21 cellular contexts compared by ENCODE assay signal in genomic region chr4:165991325-165992180, GRCh38.
A peak's percentile ranks its signal among the peaks of the same experiment; 100 is the strongest.
DNase-seq lines count a peak whose midpoint lies in the region; ATAC-seq, FAIRE-seq and TF ChIP-seq lines count a peak whose summit lies in the region.
"Had no signal": no experiment of that assay in that cellular context is flagged by ENCODE, and none has a peak within 500 bp of the region (broad histone marks: within the 10 kb centered on the region; RNA-seq: fewer than 3 reads in every experiment).

No MANE protein-coding gene starts in this region.

- no peaks in the 10 kb centered on the region for H3K27me3 ChIP-seq in bronchial epithelial cell (ENCODE audit: control insufficient read depth, insufficient read depth, low read length)
- no peaks in the 10 kb centered on the region for H3K27me3 ChIP-seq in right lobe of liver
- no peaks in the 10 kb centered on the region for H3K27me3 ChIP-seq in H9 (ENCODE audit: insufficient read depth, low read length)
- H3K27me3 ChIP-seq: colonic mucosa, gastrocnemius medialis, suprapubic skin, uterus had no signal

- H3K9me3 ChIP-seq in right lobe of liver: no peaks in the 10 kb centered on the region
- no peaks in the 10 kb centered on the region for H3K9me3 ChIP-seq in H9 (ENCODE audit: control insufficient read depth, low read depth, low read length)
- H3K9me3 ChIP-seq: colonic mucosa, gastrocnemius medialis, suprapubic skin, uterus had no signal

- no peak overlapping the region for H3K4ac ChIP-seq in H9 (ENCODE audit: low read depth, low read length)

- H2BK5ac ChIP-seq in H9 (ENCODE audit: insufficient read length, low read length): no peak overlapping the region

- no peak overlapping the region for H4K8ac ChIP-seq in H9 (replicated peaks; ENCODE audit: insufficient read length, low read depth, low read length)

- H3K14ac ChIP-seq in H9 (ENCODE audit: insufficient read depth, low read length): no peak overlapping the region

- no peak overlapping the region for H4K91ac ChIP-seq in H9 (ENCODE audit: insufficient read length, low read depth, low read length)

- no peak overlapping the region for H3T11ph ChIP-seq in H9 (ENCODE audit: low read length)

- H4K20me1 ChIP-seq in H9 (ENCODE audit: control insufficient read depth, insufficient read depth, insufficient read length): no peaks in the 10 kb centered on the region

- no peak for TF ChIP-seq CTCF in HFF-Myc (IDR thresholded peaks at IDR 0.05; ENCODE audit: low read depth, low read length, missing control alignments)
- TF ChIP-seq CTCF in bronchial epithelial cell (IDR thresholded peaks at IDR 0.05; ENCODE audit: insufficient read depth, low read length, severe bottlenecking): no peak
- TF ChIP-seq CTCF in fibroblast of villous mesenchyme (IDR thresholded peaks at IDR 0.05; ENCODE audit: insufficient read depth, low read depth, low read length): no peak
- no peak for TF ChIP-seq CTCF in right lobe of liver (IDR thresholded peaks at IDR 0.05)
- TF ChIP-seq CTCF in H9 (conservative IDR thresholded peaks at IDR 0.05): no peak

- no peak overlapping the region for H2BK20ac ChIP-seq in H9 (ENCODE audit: low read depth, low read length, poor library complexity, severe bottlenecking)

- peaks cover 8% of the 10 kb centered on the region in 2 experiments for H3K4me1 Mint-ChIP-seq in H9
- H3K4me1 Mint-ChIP-seq: naive thymus-derived CD4-positive, alpha-beta T cell; stimulated activated effector memory CD8-positive, alpha-beta T cell treated with anti-CD3 and anti-CD28 coated beads, Interleukin-12 subunit alpha, Interleukin-12 subunit beta, amount 100 ng/mL, for 72 hours had no signal

- no peak overlapping the region for H3K18ac ChIP-seq in H9 (ENCODE audit: insufficient read length, low read depth, low read length)

- no peak overlapping the region for H3K9ac ChIP-seq in H9 (ENCODE audit: extremely low read depth, insufficient read length, low read length)

- H2BK15ac ChIP-seq in H9 (ENCODE audit: low read depth, low read length): no peak overlapping the region

- H3K56ac ChIP-seq in H9 (ENCODE audit: insufficient read length, low read depth, low read length): no peak overlapping the region

- DNase-seq in A172 (ENCODE audit: low spot score) (peak; percentile 15), HFF-Myc (ENCODE audit: extremely low read depth, low read depth) (peak; percentile 45), bronchial epithelial cell (ENCODE audit: low read depth) (peak; percentile 32), fibroblast of villous mesenchyme (ENCODE audit: low read depth) (peak; percentile 1), right lobe of liver (no peak), H9 (no peak)
- DNase-seq: activated CD4-positive, alpha-beta T cell treated with anti-CD3 and anti-CD28 coated beads for 4 hours; colonic mucosa; gastrocnemius medialis; GF-D8; naive thymus-derived CD4-positive, alpha-beta T cell; NCI-H1417 treated with DMSO at 0.1 percent for 48 hours; NCI-H526; uterus had no signal

- no peak overlapping the region for H4K5ac ChIP-seq in H9 (ENCODE audit: insufficient read length, low read depth, low read length)

- no peaks in the 10 kb centered on the region for H3K36me3 ChIP-seq in bronchial epithelial cell (ENCODE audit: control insufficient read depth, insufficient read depth, low read length)
- no peaks in the 10 kb centered on the region for H3K36me3 ChIP-seq in right lobe of liver
- H3K36me3 ChIP-seq: colonic mucosa, gastrocnemius medialis, suprapubic skin, uterus had no signal

- no peaks in the 10 kb centered on the region for H3K79me1 ChIP-seq in H9 (ENCODE audit: insufficient read depth, low read depth, low read length, poor library complexity, severe bottlenecking)

- no peak overlapping the region for H3K23ac ChIP-seq in H9 (ENCODE audit: insufficient read length, low read depth, low read length)

- ATAC-seq in GM18907 (IDR thresholded peaks at IDR 0.05; ENCODE audit: unreplicated experiment): no peak
- no peak for ATAC-seq in GM19463 (IDR thresholded peaks at IDR 0.05; ENCODE audit: unreplicated experiment)
- ATAC-seq in right lobe of liver: no peak
- ATAC-seq: activated naive CD4-positive, alpha-beta T cell treated with anti-CD3 and anti-CD28 coated beads, Interleukin-2, amount 50 U/mL, for 72 hours; gastrocnemius medialis; naive thymus-derived CD4-positive, alpha-beta T cell; sciatic nerve; stimulated activated effector memory CD8-positive, alpha-beta T cell treated with anti-CD3 and anti-CD28 coated beads, Interleukin-12 subunit alpha, Interleukin-12 subunit beta, amount 100 ng/mL, for 72 hours had no signal

- 57% methylated on average over 4 of the region's 4 CpGs for WGBS in right lobe of liver (ENCODE audit: insufficient coverage, low coverage, low lambda C conversion rate, missing lambda C conversion rate)
- WGBS in H9 (ENCODE audit: extremely low coverage, insufficient read length, low lambda C conversion rate): no CpG with 5 or more reads among the region's 4 CpGs

- no peak overlapping the region for H2BK120ac ChIP-seq in H9 (ENCODE audit: low read depth, low read length, poor library complexity, severe bottlenecking)

- H3K9me3 Mint-ChIP-seq in H9: no peaks in the 10 kb centered on the region

- H3K79me2 ChIP-seq in H9 (ENCODE audit: insufficient read depth, low read length): no peaks in the 10 kb centered on the region

- no peak overlapping the region for H3K4me2 ChIP-seq in H9 (ENCODE audit: insufficient read depth, insufficient read length, low read length)

- H3K4me3 ChIP-seq in HFF-Myc (replicated peaks; ENCODE audit: low read depth, low read length): no peak overlapping the region
- H3K4me3 ChIP-seq in bronchial epithelial cell (ENCODE audit: low read depth, low read length): no peak overlapping the region
- no peak overlapping the region for H3K4me3 ChIP-seq in fibroblast of villous mesenchyme (ENCODE audit: low read depth, low read length)
- no peak overlapping the region for H3K4me3 ChIP-seq in right lobe of liver
- H3K4me3 ChIP-seq: colonic mucosa, gastrocnemius medialis, suprapubic skin, uterus had no signal

- no peak overlapping the region for H3K4me3 Mint-ChIP-seq in H9
- H3K4me3 Mint-ChIP-seq: naive thymus-derived CD4-positive, alpha-beta T cell; stimulated activated effector memory CD8-positive, alpha-beta T cell treated with anti-CD3 and anti-CD28 coated beads, Interleukin-12 subunit alpha, Interleukin-12 subunit beta, amount 100 ng/mL, for 72 hours had no signal

- intact Hi-C loops in right lobe of liver (cut with DNase I): no loop called here

- no peak overlapping the region for H2AK5ac ChIP-seq in H9 (ENCODE audit: insufficient read length, low read length)

- FAIRE-seq in bronchial epithelial cell (lab: Jason Lieb, UNC): no peak

- H3K23me2 ChIP-seq in H9 (ENCODE audit: insufficient read length, low read depth, low read length, poor library complexity, severe bottlenecking): no peaks in the 10 kb centered on the region

- H2BK12ac ChIP-seq in H9 (ENCODE audit: insufficient read length, low read depth, low read length): no peak overlapping the region

- H3K27ac ChIP-seq in right lobe of liver (no peak overlapping the region), H9 (ENCODE audit: insufficient read length, low read depth, low read length) (no peak overlapping the region)
- H3K27ac ChIP-seq: 22Rv1, colonic mucosa, gastrocnemius medialis, suprapubic skin, uterus had no signal

- H2AFZ ChIP-seq in H9 (ENCODE audit: low read length): no peak overlapping the region

- H3K27me3 Mint-ChIP-seq in H9 (ENCODE audit: low read depth): no peaks in the 10 kb centered on the region
- H3K27me3 Mint-ChIP-seq: naive thymus-derived CD4-positive, alpha-beta T cell had no signal

- H3K4me1 ChIP-seq in right lobe of liver (no peaks in the 10 kb centered on the region), H9 (ENCODE audit: insufficient read depth, low read length) (no peaks in the 10 kb centered on the region)
- H3K4me1 ChIP-seq: colonic mucosa, gastrocnemius medialis, suprapubic skin, uterus had no signal

- H3K27ac Mint-ChIP-seq in H9: no peak overlapping the region
- H3K27ac Mint-ChIP-seq: activated naive CD4-positive, alpha-beta T cell treated with anti-CD3 and anti-CD28 coated beads, Interleukin-2, amount 50 U/mL, for 72 hours; naive thymus-derived CD4-positive, alpha-beta T cell; stimulated activated effector memory CD8-positive, alpha-beta T cell treated with anti-CD3 and anti-CD28 coated beads, Interleukin-12 subunit alpha, Interleukin-12 subunit beta, amount 100 ng/mL, for 72 hours had no signal

- no peaks in the 10 kb centered on the region for H3K36me3 Mint-ChIP-seq in H9 (ENCODE audit: insufficient read depth in 1 of 3, low read depth in 3 of 3)
- H3K36me3 Mint-ChIP-seq: activated naive CD4-positive, alpha-beta T cell treated with anti-CD3 and anti-CD28 coated beads, Interleukin-2, amount 50 U/mL, for 72 hours; naive thymus-derived CD4-positive, alpha-beta T cell; stimulated activated effector memory CD8-positive, alpha-beta T cell treated with anti-CD3 and anti-CD28 coated beads, Interleukin-12 subunit alpha, Interleukin-12 subunit beta, amount 100 ng/mL, for 72 hours had no signal

- TF ChIP-seq POLR2A in right lobe of liver (IDR thresholded peaks at IDR 0.05): no peak

Comparison
In these comparisons a context has a peak if more than half of its experiments do, and no peak if none do; other contexts are left out.
1. DNase-seq: peak in A172 (single experiment), HFF-Myc (single experiment), bronchial epithelial cell (single experiment) and fibroblast of villous mesenchyme (single experiment); none in right lobe of liver (0 of 3) and H9 (single experiment).